In the genomic region with DNA sequence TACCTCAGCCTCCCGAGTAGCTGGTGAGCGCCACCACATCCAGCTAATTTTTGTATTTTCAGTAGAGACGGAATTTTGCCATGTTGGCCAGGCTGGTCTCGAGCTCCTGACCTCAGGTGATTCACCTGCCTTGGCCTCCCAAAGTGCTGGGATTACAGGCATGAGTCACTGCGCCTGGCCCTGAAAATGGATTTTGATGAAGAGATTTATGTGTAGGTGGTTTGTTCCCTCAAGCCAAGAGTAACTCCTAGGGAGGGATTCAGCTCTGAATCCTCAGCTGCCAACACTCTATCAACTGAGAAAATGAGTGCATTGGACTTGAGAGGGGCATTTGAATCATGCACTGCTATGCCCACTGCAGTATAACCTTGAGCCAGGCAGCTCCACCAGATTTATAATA, we compare ENCODE assay signal across 23 cellular contexts.
"Had no signal": no experiment of that assay in that cellular context is flagged by ENCODE, and none has a peak within 500 bp of the region (broad histone marks: within the 10 kb centered on the region; RNA-seq: fewer than 3 reads in every experiment).

No MANE protein-coding gene starts in this region.

- H3K4me3 ChIP-seq: esophagus squamous epithelium, ovary, right lobe of liver, skin epidermis, thoracic aorta, uterus had no signal

- H3K36me3 ChIP-seq: esophagus squamous epithelium, ovary, right lobe of liver, thoracic aorta, uterus had no signal

- H3K4me1 ChIP-seq: esophagus squamous epithelium, right lobe of liver, uterus had no signal

- FAIRE-seq: colon, frontal cortex, islet of Langerhans had no signal

- DNase-seq: activated CD4-positive, alpha-beta T cell treated with anti-CD3 and anti-CD28 coated beads for 36 hours; activated CD4-positive, CD25-positive, alpha-beta regulatory T cell; activated CD8-positive, alpha-beta memory T cell treated with anti-CD3 and anti-CD28 coated beads, Interleukin-2, amount 10 ng/mL, durations not matched to agents 7 days and 5 days; activated CD8-positive, alpha-beta T cell treated with anti-CD3 and anti-CD28 coated beads, Interleukin-2, amount 10 ng/mL, durations not matched to agents 7 days and 5 days; activated naive CD8-positive, alpha-beta T cell treated with anti-CD3 and anti-CD28 coated beads, Interleukin-2, amount 50 U/mL, for 24 hours; activated T-cell treated with anti-CD3 and anti-CD28 coated beads, Interleukin-2, amount 50 U/mL, for 48 hours; dermis blood vessel endothelial cell; effector CD4-positive, alpha-beta T cell; esophagus squamous epithelium; left cardiac atrium; naive B cell; ovary; right lobe of liver; stimulated activated CD4-positive, alpha-beta T cell treated with anti-CD3 and anti-CD28 coated beads, Interleukin-4, amount 100 ng/mL, for 24 hours; trophoblast cell; uterus had no signal

- H3K27me3 ChIP-seq: ovary, right lobe of liver, uterus had no signal

- ATAC-seq: activated CD4-positive, alpha-beta T cell treated with anti-CD3 and anti-CD28 coated beads for 36 hours; activated CD8-positive, alpha-beta memory T cell treated with anti-CD3 and anti-CD28 coated beads, Interleukin-2, amount 10 ng/mL, durations not matched to agents 7 days and 5 days; activated CD8-positive, alpha-beta T cell treated with anti-CD3 and anti-CD28 coated beads, Interleukin-2, amount 10 ng/mL, durations not matched to agents 7 days and 5 days; activated naive CD8-positive, alpha-beta T cell treated with anti-CD3 and anti-CD28 coated beads, Interleukin-2, amount 50 U/mL, for 24 hours; left cardiac atrium; right lobe of liver; stimulated activated effector memory CD8-positive, alpha-beta T cell treated with anti-CD3 and anti-CD28 coated beads, Interleukin-12 subunit alpha, Interleukin-12 subunit beta, amount 100 ng/mL, for 72 hours had no signal

- H3K9me3 ChIP-seq: esophagus squamous epithelium, ovary, right lobe of liver, thoracic aorta, uterus had no signal

- H3K27ac ChIP-seq: epithelial cell of prostate, esophagus squamous epithelium, ovary, right lobe of liver, skin epidermis, thoracic aorta, uterus had no signal
